In the genomic region with DNA sequence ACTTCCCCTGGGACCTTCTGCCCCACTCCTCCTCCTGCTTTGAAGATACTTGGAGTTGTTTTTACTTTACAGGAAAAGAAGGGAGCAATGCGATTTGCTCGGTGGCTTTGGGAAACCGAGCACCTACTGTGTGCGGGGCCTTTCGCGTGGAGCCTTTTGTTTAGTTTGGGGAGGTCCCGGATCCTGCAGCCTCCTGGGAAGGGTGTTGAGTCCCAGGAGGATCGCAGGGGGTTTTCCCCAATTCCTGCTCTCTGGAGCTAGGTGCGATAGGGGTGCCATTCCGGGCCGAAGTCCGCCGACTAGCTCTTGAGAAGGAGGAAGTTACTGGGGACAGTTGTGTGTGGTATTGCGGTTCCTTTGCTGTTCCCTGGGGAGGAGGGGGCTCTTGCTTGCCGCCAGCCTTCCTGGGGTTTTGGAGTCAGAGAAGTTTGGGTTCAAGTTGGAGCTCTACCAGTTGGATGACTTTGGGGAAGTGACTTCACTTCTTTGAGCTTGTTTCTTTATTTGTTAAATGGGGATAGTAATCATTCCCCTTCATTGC, we compare ENCODE assay signal across 1 cellular context.
TF ChIP-seq lines count a peak whose summit lies in the region.

No MANE protein-coding gene starts in this region.

TF ChIP-seq in IMR-90, 13 proteins besides CTCF, POLR2A, EP300 and RAD21:
- TF ChIP-seq NFE2L2 (IDR thresholded peaks at IDR 0.05; ENCODE audit: low read depth, low read length) (no peak), MAZ (IDR thresholded peaks at IDR 0.05; ENCODE audit: borderline replicate concordance, low read depth, low read length) (no peak), CEBPB (IDR thresholded peaks at IDR 0.05; ENCODE audit: low read depth, low read length) (no peak), BHLHE40 (IDR thresholded peaks at IDR 0.05; ENCODE audit: low read depth, low read length) (no peak), USF2 (IDR thresholded peaks at IDR 0.05; ENCODE audit: low read depth, low read length) (no peak), RCOR1 (IDR thresholded peaks at IDR 0.05; ENCODE audit: insufficient replicate concordance, low read length) (no peak)
